ENCODE assay signal across 8 cellular contexts in the genomic region with DNA sequence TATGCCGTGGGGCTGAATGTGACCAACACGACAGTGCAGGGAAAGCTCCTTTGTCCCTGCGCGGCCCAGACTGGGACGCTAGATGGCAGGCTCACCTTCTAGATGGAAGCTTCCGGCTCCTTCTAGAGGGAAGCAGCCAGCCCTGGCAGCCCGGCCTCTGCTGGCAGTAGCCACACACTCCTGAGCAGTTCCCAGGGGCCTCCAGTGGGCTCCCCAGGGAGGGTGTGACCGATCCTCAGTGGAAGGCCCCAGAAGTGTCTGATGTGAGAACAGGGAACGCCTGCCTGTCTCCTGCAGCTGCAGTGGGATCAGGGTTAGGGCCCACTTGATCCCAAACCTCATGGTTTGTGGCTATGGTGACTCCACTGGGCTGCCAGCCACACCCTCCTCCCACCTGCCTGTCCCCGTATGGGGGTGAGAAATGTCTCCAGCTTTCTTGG. TPM values are rescaled to one million over a fixed set of nuclear protein-coding genes. Genes with fewer than 3 reads are reported as not detected.
A peak's percentile ranks its signal among the peaks of the same experiment; 100 is the strongest.
DNase-seq lines count a peak whose midpoint lies in the region; ATAC-seq, FAIRE-seq and TF ChIP-seq lines count a peak whose summit lies in the region.

No MANE protein-coding gene starts in this region.

- DNase-seq in DMS 273 treated with DMSO at 0.1 percent for 48 hours (lab: John Stamatoyannopoulos, UW) (peak; percentile 49), HTR-8/SVneo (ENCODE audit: insufficient read length, low spot score) (peak; percentile 91), NOMO-1 treated with dmso at 0.1 percent for 144 hours (lab: John Stamatoyannopoulos, UW; ENCODE audit: unreplicated experiment) (peak; percentile 61), endodermal cell (peak; percentile 96), mucosa of gallbladder (ENCODE audit: low spot score) (peak; percentile 88)
- DNase-seq in activated CD8-positive, alpha-beta memory T cell treated with anti-CD3 and anti-CD28 coated beads for 4 hours (ENCODE audit: low read depth in 2 of 2): peak; percentile 51 to 56
- DNase-seq in stimulated activated CD8-positive, alpha-beta memory T cell treated with anti-CD3 and anti-CD28 coated beads, Interleukin-4, amount 100 ng/mL, for 48 hours: peak; percentile 89

- H3K27ac ChIP-seq in endodermal cell (ENCODE audit: low read depth, low read length): no peak overlapping the region

- H3K9ac ChIP-seq in endodermal cell (ENCODE audit: extremely low read depth, low read length, poor library complexity, severe bottlenecking): no peak overlapping the region

- H3K27ac Mint-ChIP-seq in endodermal cell: no peak overlapping the region

- peaks cover 1% of the 10 kb centered on the region for H3K9me3 Mint-ChIP-seq in endodermal cell

- H3K9me3 ChIP-seq in endodermal cell (ENCODE audit: control insufficient read depth, low read length): no peaks in the 10 kb centered on the region

- peak; percentile 97 for ATAC-seq in GM21515 (IDR thresholded peaks at IDR 0.05; ENCODE audit: unreplicated experiment)

- no peaks in the 10 kb centered on the region for H3K27me3 Mint-ChIP-seq in endodermal cell (ENCODE audit: insufficient read depth)

- no peaks in the 10 kb centered on the region for H3K4me1 Mint-ChIP-seq in endodermal cell

- TF ChIP-seq CTCF in endodermal cell (conservative IDR thresholded peaks at IDR 0.05): peak; percentile 98

- WGBS in endodermal cell (ENCODE audit: insufficient coverage in 1 of 2, insufficient read length in 1 of 2), 2 experiments: 15 to 24% methylated on average over 10 of the region's 10 CpGs

- no peak overlapping the region for H3K4me3 Mint-ChIP-seq in endodermal cell

- no peaks in the 10 kb centered on the region for H3K4me1 ChIP-seq in endodermal cell (ENCODE audit: control insufficient read depth, insufficient read depth, low read length)

- FAIRE-seq in HTR-8/SVneo (lab: Jason Lieb, UNC): peak; percentile 20

- H3K4me3 ChIP-seq in endodermal cell (ENCODE audit: low read length): no peak overlapping the region

- H3K36me3 ChIP-seq in endodermal cell (ENCODE audit: control insufficient read depth, insufficient read depth, low read length): no peaks in the 10 kb centered on the region

- H3K36me3 Mint-ChIP-seq in endodermal cell (ENCODE audit: low read depth): no peaks in the 10 kb centered on the region

- H3K27me3 ChIP-seq in endodermal cell (ENCODE audit: control insufficient read depth, insufficient read depth, low read length, poor library complexity, severe bottlenecking): no peaks in the 10 kb centered on the region

RNA-seq across cellular contexts. Expression of gene LRPPRC, which starts 48.5 kb away (rescaled TPM):
- total RNA-seq in endodermal cell (100 to 1,000 TPM; 117 to 135 TPM), mucosa of gallbladder (60.7 TPM)
- polyA plus RNA-seq in endodermal cell (2013, experiment 1 of 2): 99.2 TPM
- polyA plus RNA-seq in endodermal cell (2013, experiment 2 of 2): 89.4 TPM
